ENCODE assay signal across 1 cellular context in the genomic region with DNA sequence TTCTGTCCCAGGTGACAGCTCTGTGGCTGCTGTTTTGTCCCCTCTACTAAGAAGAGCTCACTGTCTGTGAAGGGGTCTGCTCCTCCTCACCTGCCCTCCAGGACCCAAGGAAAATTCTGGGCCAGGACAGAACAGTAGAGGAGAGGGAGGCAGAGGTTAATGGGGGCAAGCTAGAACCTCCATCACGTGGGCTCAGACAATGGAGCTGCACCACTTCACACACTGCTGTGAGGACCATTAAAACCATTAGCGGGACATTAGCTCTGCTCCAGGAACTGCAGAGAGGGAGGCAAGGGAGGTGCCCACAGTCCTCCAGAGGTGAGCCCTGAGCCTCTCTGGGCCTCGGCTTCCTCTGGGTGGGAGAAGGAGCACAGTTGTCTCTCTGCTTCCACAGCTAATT.
TF ChIP-seq lines count a peak whose summit lies in the region.

No MANE protein-coding gene starts in this region.

TF ChIP-seq in SK-N-SH, 30 proteins besides CTCF, POLR2A, EP300 and RAD21 (continued from another document):
- TF ChIP-seq RCOR1 (IDR thresholded peaks at IDR 0.05; ENCODE audit: low read length) (no peak), NRF1 (IDR thresholded peaks at IDR 0.05; ENCODE audit: low read depth, low read length) (no peak), FOXJ3 (CRISPR knock-in tag; IDR thresholded peaks at IDR 0.05) (no peak), CHD2 (IDR thresholded peaks at IDR 0.05; ENCODE audit: low read length, partially characterized antibody) (no peak), JUND (IDR thresholded peaks at IDR 0.05) (no peak), YY1 (IDR thresholded peaks at IDR 0.05; ENCODE audit: low read depth) (no peak)
TF ChIP-seq in SK-N-SH: peak in this region for 0.
